In the genomic region with DNA sequence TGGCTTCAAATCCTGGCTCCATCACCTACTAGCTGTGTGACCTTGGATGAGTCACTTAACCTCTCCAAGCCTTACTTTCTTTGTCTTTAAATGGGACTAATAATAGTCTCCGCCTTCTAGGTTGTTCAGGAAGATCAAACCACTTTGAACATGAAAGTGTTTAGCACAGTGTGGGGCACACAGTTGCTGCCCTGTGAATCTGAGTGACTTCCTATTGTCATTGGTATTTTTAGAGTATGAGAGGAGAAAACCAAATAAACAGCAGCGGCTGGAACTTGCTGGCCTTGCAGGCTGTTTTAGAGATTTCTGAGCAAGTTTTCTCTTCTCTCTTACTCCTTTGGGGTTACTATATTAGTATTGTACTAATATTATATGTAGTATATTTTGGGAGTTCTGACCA, we compare ENCODE assay signal across 32 cellular contexts. TPM values are rescaled to one million over a fixed set of nuclear protein-coding genes. Genes with fewer than 3 reads are reported as not detected.
"Had no signal": no experiment of that assay in that cellular context is flagged by ENCODE, and none has a peak within 500 bp of the region (broad histone marks: within the 10 kb centered on the region; RNA-seq: fewer than 3 reads in every experiment).

No MANE protein-coding gene starts in this region.

- FAIRE-seq: islet of Langerhans, kidney had no signal

- H3K27ac Mint-ChIP-seq: immature natural killer cell; naive B cell; natural killer cell; nephron progenitor cell; neural progenitor cell; progenitor cell of endocrine pancreas; stimulated activated memory B cell treated with anti-CD40 and anti-IgM and Interleukin-4, amounts not matched to agents 10 μg/mL and 1 μg/mL and 100 μg/mL, for 72 hours had no signal

- DNase-seq: immature natural killer cell; left colon; lower lobe of right lung; mammary epithelial cell; mesenchymal stem cell; naive B cell; natural killer cell; nephron progenitor cell; ovary; right lobe of liver; stimulated activated CD4-positive, alpha-beta T cell treated with anti-CD3 and anti-CD28 coated beads, Interleukin-1b, Interleukin-23, amount 100 ng/mL, for 48 hours; stimulated activated CD4-positive, alpha-beta T cell treated with anti-CD3 and anti-CD28 coated beads, Interleukin-2, amount 100 ng/mL, for 48 hours; stimulated activated CD4-positive, alpha-beta T cell treated with anti-CD3 and anti-CD28 coated beads, Interleukin-4, amount 100 ng/mL, for 4 hours; stimulated activated CD8-positive, alpha-beta memory T cell treated with anti-CD3 and anti-CD28 coated beads, Interleukin-4, amount 100 ng/mL, for 48 hours; stimulated activated naive CD4-positive, alpha-beta T cell treated with Interleukin-2 at 50 U/mL for 16 hours; stimulated activated naive CD8-positive, alpha-beta T cell treated with anti-CD3 and anti-CD28 coated beads, Interleukin-15, amount 100 ng/mL, for 72 hours; testis; thyroid gland; transverse colon; upper lobe of left lung had no signal

- H3K4me3 Mint-ChIP-seq: immature natural killer cell; naive B cell; natural killer cell; nephron progenitor cell; neural progenitor cell; stimulated activated memory B cell treated with anti-CD40 and anti-IgM and Interleukin-4, amounts not matched to agents 10 μg/mL and 1 μg/mL and 100 μg/mL, for 72 hours; stimulated activated naive CD8-positive, alpha-beta T cell treated with anti-CD3 and anti-CD28 coated beads, Interleukin-15, amount 100 ng/mL, for 72 hours had no signal

- H3K4me1 ChIP-seq: left lung, lower lobe of right lung, right lobe of liver, transverse colon, vagina had no signal

- H3K4me2 ChIP-seq: neural progenitor cell, smooth muscle cell had no signal

- H3K27me3 Mint-ChIP-seq: progenitor cell of endocrine pancreas had no signal

- H3K9ac ChIP-seq: neural progenitor cell had no signal

- ATAC-seq: left colon; left lung; lower lobe of right lung; natural killer cell; right lobe of liver; stimulated activated memory B cell treated with anti-CD40 and anti-IgM and Interleukin-4, amounts not matched to agents 10 μg/mL and 1 μg/mL and 100 μg/mL, for 72 hours; stimulated activated naive CD8-positive, alpha-beta T cell treated with anti-CD3 and anti-CD28 coated beads, Interleukin-15, amount 100 ng/mL, for 72 hours had no signal

- H3K36me3 Mint-ChIP-seq: immature natural killer cell; naive B cell; natural killer cell; stimulated activated memory B cell treated with anti-CD40 and anti-IgM and Interleukin-4, amounts not matched to agents 10 μg/mL and 1 μg/mL and 100 μg/mL, for 72 hours had no signal

- H3K4me1 Mint-ChIP-seq: natural killer cell had no signal

- H3K27me3 ChIP-seq: ovary, right lobe of liver, testis, thyroid gland, vagina had no signal

- H2AFZ ChIP-seq: neural progenitor cell had no signal

- H3K4me3 ChIP-seq: left lung, lower lobe of right lung, neural progenitor cell, ovary, right atrium auricular region, right lobe of liver, smooth muscle cell, testis, thyroid gland, transverse colon, upper lobe of left lung, vagina had no signal

- H3K36me3 ChIP-seq: left lung, lower lobe of right lung, neural progenitor cell, neutrophil, ovary, right atrium auricular region, right lobe of liver, thyroid gland, transverse colon, upper lobe of left lung, vagina had no signal

- H3K27ac ChIP-seq: left lung, lower lobe of right lung, neural progenitor cell, neutrophil, ovary, right atrium auricular region, right lobe of liver, testis, thyroid gland, transverse colon, upper lobe of left lung, vagina had no signal

- H3K9me3 ChIP-seq: left lung, lower lobe of right lung, neutrophil, right lobe of liver, testis, thyroid gland, transverse colon, upper lobe of left lung, vagina had no signal

RNA-seq across cellular contexts. Expression of a gene that starts 7.1 kb away (rescaled TPM):
- total RNA-seq: lower lobe of right lung, mammary epithelial cell, pulmonary artery endothelial cell, renal cortical epithelial cell, right atrium auricular region, smooth muscle cell had no signal
- polyA plus RNA-seq: immature natural killer cell, mammary epithelial cell, smooth muscle cell had no signal
